ENCODE assay signal across 36 cellular contexts in genomic region chr22:49865156-49865555, GRCh38.
"Had no signal": no experiment of that assay in that cellular context is flagged by ENCODE, and none has a peak within 500 bp of the region (broad histone marks: within the 10 kb centered on the region; RNA-seq: fewer than 3 reads in every experiment).

No MANE protein-coding gene starts in this region.

- H3K27me3 Mint-ChIP-seq: activated CD4-positive, alpha-beta memory T cell treated with anti-CD3 and anti-CD28 coated beads, Interleukin-2, amount 10 ng/mL, durations not matched to agents 7 days and 5 days; activated naive CD4-positive, alpha-beta T cell treated with anti-CD3 and anti-CD28 coated beads, Interleukin-2, amount 10 ng/mL, durations not matched to agents 7 days and 5 days; activated naive CD8-positive, alpha-beta T cell; activated T-helper 17 cell treated with anti-CD3 and anti-CD28 coated beads, Interleukin-2, amount 50 U/mL, for 72 hours; central memory CD8-positive, alpha-beta T cell had no signal

- H3K27ac ChIP-seq: ascending aorta, cardiac muscle cell, PC-9, RWPE1, WERI-Rb-1 had no signal

- DNase-seq: activated CD4-positive, alpha-beta memory T cell treated with anti-CD3 and anti-CD28 coated beads, Interleukin-2, amount 10 ng/mL, durations not matched to agents 7 days and 5 days; activated CD4-positive, alpha-beta T cell treated with anti-CD3 and anti-CD28 coated beads for 1 hour; activated CD4-positive, alpha-beta T cell treated with anti-CD3 and anti-CD28 coated beads for 48 hours; activated CD4-positive, CD25-positive, alpha-beta regulatory T cell; activated gamma-delta T cell treated with Interleukin-2 at 50 U/mL for 16 hours; activated naive CD4-positive, alpha-beta T cell treated with anti-CD3 and anti-CD28 coated beads, Interleukin-2, amount 10 ng/mL, durations not matched to agents 7 days and 5 days; activated T-cell treated with anti-CD3 and anti-CD28 coated beads, Interleukin-2, amount 50 U/mL, for 72 hours; amygdala; KG1; NCI-H1092 treated with DMSO at 0.1 percent for 48 hours; NCI-H1417; NCI-H146; NCI-H187; NCI-H2029 treated with DMSO at 0.1 percent for 48 hours; NCI-H2107; NCI-H2171; NCI-H510A; NCI-H526; NCI-H748 treated with DMSO at 0.1 percent for 48 hours; NK-92 treated with Interleukin-12 subunit alpha and Interleukin-12 subunit beta, amount 100 ng/mL, for 24 hours; PC-9; SIG-M5; SW 1271; T-helper 1 cell; T-helper 2 cell; T-helper 9 cell; WERI-Rb-1 had no signal

- H3K4me3 Mint-ChIP-seq: activated CD4-positive, alpha-beta memory T cell treated with anti-CD3 and anti-CD28 coated beads, Interleukin-2, amount 10 ng/mL, durations not matched to agents 7 days and 5 days; activated naive CD4-positive, alpha-beta T cell treated with anti-CD3 and anti-CD28 coated beads, Interleukin-2, amount 10 ng/mL, durations not matched to agents 7 days and 5 days; activated naive CD8-positive, alpha-beta T cell; activated T-cell treated with anti-CD3 and anti-CD28 coated beads, Interleukin-2, amount 50 U/mL, for 72 hours; central memory CD8-positive, alpha-beta T cell had no signal

- H3K9me3 Mint-ChIP-seq: activated T-helper 17 cell treated with anti-CD3 and anti-CD28 coated beads, Interleukin-2, amount 50 U/mL, for 72 hours had no signal

- FAIRE-seq: RCC 7860 had no signal

- H3K4me3 ChIP-seq: ascending aorta, cardiac muscle cell, PC-9 had no signal

- H2AFZ ChIP-seq: PC-9 had no signal

- H3K27me3 ChIP-seq: ascending aorta, cardiac muscle cell had no signal

- H3K36me3 ChIP-seq: cardiac muscle cell had no signal

- H3K4me2 ChIP-seq: PC-9 had no signal

- ATAC-seq: activated T-cell treated with anti-CD3 and anti-CD28 coated beads, Interleukin-2, amount 50 U/mL, for 72 hours; activated T-helper 17 cell treated with anti-CD3 and anti-CD28 coated beads, Interleukin-2, amount 50 U/mL, for 72 hours; Right ventricle myocardium inferior; SK-N-SH treated with all-trans-retinoic acid at 6 μM for 48 hours had no signal

- H3K4me1 ChIP-seq: ascending aorta had no signal

- H3K27ac Mint-ChIP-seq: activated CD4-positive, alpha-beta memory T cell treated with anti-CD3 and anti-CD28 coated beads, Interleukin-2, amount 10 ng/mL, durations not matched to agents 7 days and 5 days; activated naive CD8-positive, alpha-beta T cell; activated T-cell treated with anti-CD3 and anti-CD28 coated beads, Interleukin-2, amount 50 U/mL, for 72 hours had no signal
